ENCODE assay signal across 23 cellular contexts in genomic region chr3:36833160-36833814, GRCh38.
DNase-seq lines count a peak whose midpoint lies in the region; ATAC-seq, FAIRE-seq and TF ChIP-seq lines count a peak whose summit lies in the region.
"Had no signal": no experiment of that assay in that cellular context is flagged by ENCODE, and none has a peak within 500 bp of the region (broad histone marks: within the 10 kb centered on the region; RNA-seq: fewer than 3 reads in every experiment).

No MANE protein-coding gene starts in this region.

- no TSS peak for BruUV-seq in K562 (replicated peaks; lab: Mats Ljungman, UMichigan)

- 0 out of 2 replicates have a peak, but pooled peaks cover 3% of the 10 kb centered on the region for H3K9me2 ChIP-seq in GM23338 (ENCODE audit: insufficient read depth)

- POLR2A ChIA-PET in K562 (lab: Yijun Ruan, JAX): interaction anchor here (0.5 to 1.0 kb wide), 2 partner anchors 26 to 155 kb away, joined by 3 read pairs; no protein-coding TSS in a partner anchor

- H3K9me3 ChIP-seq in K562 (replicated peaks; ENCODE audit: control insufficient read depth, insufficient read depth, low read depth, low read length): no peaks in the 10 kb centered on the region
- H3K9me3 ChIP-seq: BE2C, Caco-2, HAP-1 had no signal

- TF ChIP-seq POLR2A in K562 (conservative IDR thresholded peaks at IDR 0.05): no peak

- H3K4me1 ChIP-seq in GM23338 (ENCODE audit: insufficient read depth) (no peaks in the 10 kb centered on the region), K562 (replicated peaks in 1 of 2; ENCODE audit: control insufficient read depth in 2 of 2, insufficient read depth in 2 of 2, low read length in 2 of 2) (no peaks in the 10 kb centered on the region)
- H3K4me1 ChIP-seq: BE2C, Caco-2, HAP-1 had no signal

- no peak; a peak in 1 of 4 replicates for TF ChIP-seq CTCF in GM23338 (conservative IDR thresholded peaks at IDR 0.05; ENCODE audit: low read depth in 2 of 2)
- TF ChIP-seq CTCF in K562 (IDR thresholded peaks at IDR 0.05 in 2 of 3, conservative IDR thresholded peaks at IDR 0.05 in 1 of 3; ENCODE audit: insufficient read depth in 2 of 3, low read depth in 1 of 3, low read length in 3 of 3): peak; percentile 39 to 43 (median 40); a peak in 5 of 6 replicates

- H3K9me3 Mint-ChIP-seq in GM23338: no peaks in the 10 kb centered on the region
- H3K9me3 Mint-ChIP-seq: CD4-positive, CD25-positive, alpha-beta regulatory T cell; CD8-positive, alpha-beta memory T cell had no signal

- H3K4me3 Mint-ChIP-seq in GM23338: no peak overlapping the region
- H3K4me3 Mint-ChIP-seq: CD4-positive, CD25-positive, alpha-beta regulatory T cell; CD8-positive, alpha-beta memory T cell had no signal

- H3F3A ChIP-seq in GM23338 (replicated peaks; ENCODE audit: low read depth): no peaks in the 10 kb centered on the region

- no peak overlapping the region for H3K27ac Mint-ChIP-seq in GM23338
- H3K27ac Mint-ChIP-seq: CD4-positive, CD25-positive, alpha-beta regulatory T cell had no signal

- ATAC-seq in GM23338: no peak
- peak; percentile 82 for ATAC-seq in K562
- ATAC-seq in HG03039 (IDR thresholded peaks at IDR 0.05; ENCODE audit: unreplicated experiment): no peak
- no peak for ATAC-seq in HG03378 (IDR thresholded peaks at IDR 0.05; ENCODE audit: unreplicated experiment)

- CTCF ChIA-PET in K562 (lab: Yijun Ruan, JAX; ENCODE audit: low intra/inter-chr PET ratio): interaction anchor here (1.2 kb wide), 1 partner anchor 126 kb away, joined by 5 read pairs; no protein-coding TSS in a partner anchor

- H3K36me3 ChIP-seq in GM23338 (ENCODE audit: insufficient read depth) (no peaks in the 10 kb centered on the region), K562 (ENCODE audit: control insufficient read depth, insufficient read depth, low read length) (no peaks in the 10 kb centered on the region)
- H3K36me3 ChIP-seq: BE2C, HAP-1 had no signal

- H3K79me2 ChIP-seq in GM23338 (replicated peaks; ENCODE audit: insufficient read depth) (no peaks in the 10 kb centered on the region), K562 (ENCODE audit: control insufficient read depth, insufficient read depth, low read length) (no peaks in the 10 kb centered on the region)

- H2AFZ ChIP-seq in GM23338: no peak overlapping the region
- peak overlapping the region; percentile 23; the same call in 1 of the 2 replicates for H2AFZ ChIP-seq in K562 (ENCODE audit: low read depth, low read length)

- H3K27ac ChIP-seq in GM23338 (ENCODE audit: low read depth): no peak overlapping the region
- H3K27ac ChIP-seq in K562 (ENCODE audit: extremely low read depth, low read depth, low read length): no peak overlapping the region
- H3K27ac ChIP-seq: HL-60 had no signal

- intact Hi-C loops in K562 (cut with micrococcal nuclease): no loop called here

- no peaks in the 10 kb centered on the region for H4K20me1 ChIP-seq in GM23338 (replicated peaks; ENCODE audit: insufficient read depth)
- no peaks in the 10 kb centered on the region for H4K20me1 ChIP-seq in K562 (replicated peaks; ENCODE audit: control insufficient read depth, insufficient read depth, low read length)

- TF ChIP-seq EP300 in K562 (IDR thresholded peaks at IDR 0.05; ENCODE audit: low read length): no peak

- H3K36me3 Mint-ChIP-seq in GM23338 (ENCODE audit: low read depth): no peaks in the 10 kb centered on the region

- H3K27me3 Mint-ChIP-seq in GM23338 (ENCODE audit: insufficient read depth, low read depth, poor library complexity): peaks cover 7% of the 10 kb centered on the region
- H3K27me3 Mint-ChIP-seq: CD4-positive, CD25-positive, alpha-beta regulatory T cell had no signal

- H3K4me2 ChIP-seq in GM23338: no peak overlapping the region
- H3K4me2 ChIP-seq in K562 (ENCODE audit: insufficient read depth, low read length): no peak overlapping the region

- peak; percentile 68 for DNase-seq in CMK (ENCODE audit: low read depth)
- DNase-seq in GM23338 (ENCODE audit: low spot score): peak; percentile 11
- peak in 1 of 4 experiments; percentile 22 for DNase-seq in K562 (ENCODE audit: extremely low read depth in 1 of 4, low spot score in 3 of 4)
- DNase-seq in medulla oblongata (ENCODE audit: extremely low spot score): peak; percentile 6
- DNase-seq in ureter (ENCODE audit: low spot score): no peak
- DNase-seq in NCI-H2107 treated with DMSO at 0.1 percent for 48 hours (lab: John Stamatoyannopoulos, UW; ENCODE audit: unreplicated experiment): no peak
- DNase-seq: ACHN; BE2C; C1 segment of cervical spinal cord; Caco-2; CD4-positive, CD25-positive, alpha-beta regulatory T cell; CD8-positive, alpha-beta memory T cell; DMS153; DMS79; GDM1; IMR-90; KBM-7 had no signal

- no peak overlapping the region for H3K9ac ChIP-seq in K562 (ENCODE audit: insufficient read depth in 1 of 2, low read depth in 2 of 2, low read length in 2 of 2)

- no peaks in the 10 kb centered on the region for H3K27me3 ChIP-seq in GM23338 (ENCODE audit: insufficient read depth)
- peaks cover 13 to 24% of the 10 kb centered on the region in 2 experiments for H3K27me3 ChIP-seq in K562 (ENCODE audit: control insufficient read depth in 2 of 2, insufficient read depth in 2 of 2, low read length in 2 of 2)
- H3K27me3 ChIP-seq: BE2C had no signal

- in situ Hi-C loops in K562 (cut with MboI): no loop called here

- H3K4me3 ChIP-seq in GM23338: no peak overlapping the region
- H3K4me3 ChIP-seq in K562: no peak overlapping the region
- H3K4me3 ChIP-seq: HAP-1 had no signal

- no peak for FAIRE-seq in K562 (lab: Jason Lieb, UNC)
- FAIRE-seq: A204.1, H1 had no signal

- H3K4me1 Mint-ChIP-seq in GM23338: no peaks in the 10 kb centered on the region; the same call in 1 of the 3 replicates

- no peaks in the 10 kb centered on the region for H3K9me1 ChIP-seq in K562 (ENCODE audit: control insufficient read depth, insufficient read depth, low read length)

- 25% methylated on average over 10 of the region's 10 CpGs for whole genome bisulfite sequencing in K562 (ENCODE audit: insufficient coverage, low coverage, missing lambda C conversion rate)

- TF ChIP-seq RAD21 in K562 (CRISPR knock-in tag; conservative IDR thresholded peaks at IDR 0.05 in 1 of 2, IDR thresholded peaks at IDR 0.05 in 1 of 2): 0 out of 4 replicates have a peak, but pooled peaks of 1 of the 2 experiments have one; percentile 35

TF ChIP-seq in GM23338, 12 proteins besides CTCF, POLR2A, EP300 and RAD21:
- no peak for TF ChIP-seq NANOG (IDR thresholded peaks at IDR 0.05; ENCODE audit: borderline replicate concordance)
- TF ChIP-seq STAT1 (IDR thresholded peaks at IDR 0.05; ENCODE audit: unreplicated experiment): no peak
- no peak for TF ChIP-seq ZNF331 (CRISPR knock-in tag; IDR thresholded peaks at IDR 0.05; ENCODE audit: low read depth)

TF ChIP-seq in K562, 482 proteins besides CTCF, POLR2A, EP300 and RAD21:
- TF ChIP-seq YY1 (IDR thresholded peaks at IDR 0.05; ENCODE audit: borderline replicate concordance in 1 of 3, control insufficient read depth in 1 of 3, extremely low read depth in 1 of 3, insufficient read depth in 3 of 3, insufficient read length in 1 of 3, insufficient replicate concordance in 2 of 3, low read depth in 1 of 3, low read length in 2 of 3) (peak in 1 of 3 experiments; percentile 35), SMC3 (conservative IDR thresholded peaks at IDR 0.05; ENCODE audit: insufficient read depth, low read depth, low read length) (0 out of 2 replicates have a peak, but pooled peaks have one; percentile 32), ZNF146 (CRISPR knock-in tag; IDR thresholded peaks at IDR 0.05; ENCODE audit: unreplicated experiment) (no peak), CSDE1 (IDR thresholded peaks at IDR 0.05) (no peak), ZNF12 (CRISPR knock-in tag; IDR thresholded peaks at IDR 0.05) (no peak), CREB5 (CRISPR knock-in tag; IDR thresholded peaks at IDR 0.05) (no peak)

Comparison
In these comparisons a context has a peak if more than half of its experiments do, and no peak if none do; other contexts are left out.
1. DNase-seq: peak in CMK (single experiment), GM23338 (single experiment) and medulla oblongata (single experiment); none in ureter (single experiment) and NCI-H2107 treated with DMSO at 0.1 percent for 48 hours (single experiment).
2. CTCF ChIP-seq: peak in K562 (3 of 3); none in GM23338 (0 of 2).